In genomic region chr9:102587231-102587630, GRCh38 we compare ENCODE assay signal across 19 cellular contexts.
"Had no signal": no experiment of that assay in that cellular context is flagged by ENCODE, and none has a peak within 500 bp of the region (broad histone marks: within the 10 kb centered on the region; RNA-seq: fewer than 3 reads in every experiment).

No MANE protein-coding gene starts in this region.

- H3K27me3 ChIP-seq: esophagus squamous epithelium, left lung, neutrophil, stomach, testis, upper lobe of right lung had no signal

- H3K4me3 ChIP-seq: esophagus squamous epithelium, left lung, stomach, testis, upper lobe of right lung had no signal

- ATAC-seq: activated naive CD8-positive, alpha-beta T cell treated with anti-CD3 and anti-CD28 coated beads, Interleukin-2, amount 50 U/mL, for 24 hours; left lung; natural killer cell; upper lobe of right lung had no signal

- DNase-seq: activated B cell treated with CpG ODN at 0.5 μM for 24 hours; activated CD4-positive, alpha-beta T cell treated with anti-CD3 and anti-CD28 coated beads, Interleukin-2, amount 10 ng/mL, durations not matched to agents 24 days and 14 days; activated naive CD4-positive, alpha-beta T cell treated with anti-CD3 and anti-CD28 coated beads for 36 hours; activated naive CD8-positive, alpha-beta T cell treated with anti-CD3 and anti-CD28 coated beads, Interleukin-2, amount 50 U/mL, for 24 hours; aorta; cortex of kidney; effector CD4-positive, alpha-beta T cell; esophagus squamous epithelium; hippocampal formation; kidney; left lung; natural killer cell; stimulated activated CD4-positive, alpha-beta T cell treated with anti-CD3 and anti-CD28 coated beads, Interleukin-12 subunit alpha, Interleukin-12 subunit beta, amount 100 ng/mL, for 4 hours; stimulated activated CD4-positive, alpha-beta T cell treated with anti-CD3 and anti-CD28 coated beads, Interleukin-2, amount 100 ng/mL, for 24 hours; stomach; testis; upper lobe of right lung had no signal

- H3K4me1 ChIP-seq: esophagus squamous epithelium, left lung, parathyroid adenoma, stomach, testis, upper lobe of right lung had no signal

- H3K9me3 ChIP-seq: esophagus squamous epithelium, left lung, stomach, testis, upper lobe of right lung had no signal

- H3K27ac ChIP-seq: esophagus squamous epithelium, left lung, neutrophil, parathyroid adenoma, stomach, testis, upper lobe of right lung had no signal
